Comparison of ENCODE assay signal across 8 cellular contexts in genomic region chrX:119690921-119691716, GRCh38. TPM values are rescaled to one million over a fixed set of nuclear protein-coding genes. Genes with fewer than 3 reads are reported as not detected.
DNase-seq lines count a peak whose midpoint lies in the region; ATAC-seq and TF ChIP-seq lines count a peak whose summit lies in the region.

No MANE protein-coding gene starts in this region.

- peak; percentile 9 to 38 (median 17) for DNase-seq in activated CD4-positive, CD25-positive, alpha-beta regulatory T cell (lab: John Stamatoyannopoulos, UW)
- DNase-seq in activated CD4-positive, CD25-positive, alpha-beta regulatory T cell treated with anti-CD3 and anti-CD28 coated beads, Interleukin-2, amount 50 U/mL, for 72 hours, result no peak
- peak; percentile 82 for DNase-seq in activated CD4-positive, alpha-beta T cell treated with anti-CD3 and anti-CD28 coated beads for 48 hours
- DNase-seq in fibroblast of mammary gland (ENCODE audit: low read depth) (peak; percentile 68), NOMO-1 treated with DMSO at 0.1 percent for 48 hours (lab: John Stamatoyannopoulos, UW; ENCODE audit: unreplicated experiment) (no peak), sciatic nerve (ENCODE audit: low spot score) (no peak)
- peak; percentile 30 for DNase-seq in stimulated activated CD8-positive, alpha-beta memory T cell treated with anti-CD3 and anti-CD28 coated beads, Interleukin-12 subunit alpha, Interleukin-12 subunit beta, amount 100 ng/mL, for 24 hours (ENCODE audit: extremely low read depth)

- no peak overlapping the region for H3K4me3 ChIP-seq in fibroblast of mammary gland (ENCODE audit: control insufficient read depth, low read depth, low read length)

- TF ChIP-seq CTCF in fibroblast of mammary gland (conservative IDR thresholded peaks at IDR 0.05; ENCODE audit: control insufficient read depth, insufficient read depth, low read depth, low read length), result no peak

- ATAC-seq in GM21576 (IDR thresholded peaks at IDR 0.05; ENCODE audit: unreplicated experiment), result no peak
- ATAC-seq in sciatic nerve, result no peak

- intact Hi-C loops in sciatic nerve (cut with DNase I), result no loop called here

RNA-seq across cellular contexts. Expression of gene SEPTIN6, which starts 1.8 kb away (rescaled TPM):
- 33.0 TPM for total RNA-seq in sciatic nerve

Comparison
In these comparisons a context has a peak if more than half of its experiments do, and no peak if none do; other contexts are left out.
1. DNase-seq: peak in activated CD4-positive, CD25-positive, alpha-beta regulatory T cell (4 of 4), activated CD4-positive, alpha-beta T cell treated with anti-CD3 and anti-CD28 coated beads for 48 hours (single experiment), fibroblast of mammary gland (single experiment) and stimulated activated CD8-positive, alpha-beta memory T cell treated with anti-CD3 and anti-CD28 coated beads, Interleukin-12 subunit alpha, Interleukin-12 subunit beta, amount 100 ng/mL, for 24 hours (single experiment); none in activated CD4-positive, CD25-positive, alpha-beta regulatory T cell treated with anti-CD3 and anti-CD28 coated beads, Interleukin-2, amount 50 U/mL, for 72 hours (single experiment), NOMO-1 treated with DMSO at 0.1 percent for 48 hours (single experiment) and sciatic nerve (single experiment).